ENCODE assay signal across 1 cellular context in genomic region chr17:1646199-1646875, GRCh38.
TF ChIP-seq lines count a peak whose summit lies in the region.

No MANE protein-coding gene starts in this region.

TF ChIP-seq in GM23338, 12 proteins besides CTCF, POLR2A, EP300 and RAD21 (continued from another document):
- TF ChIP-seq REST (IDR thresholded peaks at IDR 0.05; ENCODE audit: unreplicated experiment) = no peak
- TF ChIP-seq EZH2phosphoT487 (IDR thresholded peaks at IDR 0.05; ENCODE audit: unreplicated experiment) = no peak
- no peak for TF ChIP-seq NANOG (IDR thresholded peaks at IDR 0.05; ENCODE audit: borderline replicate concordance)
- TF ChIP-seq ZNF462 (CRISPR knock-in tag; IDR thresholded peaks at IDR 0.05) = no peak
- TF ChIP-seq ZNF331 (CRISPR knock-in tag; IDR thresholded peaks at IDR 0.05; ENCODE audit: low read depth) = no peak
